ENCODE assay signal across 30 cellular contexts in genomic region chr10:3661271-3661670, GRCh38.
"Had no signal": no experiment of that assay in that cellular context is flagged by ENCODE, and none has a peak within 500 bp of the region (broad histone marks: within the 10 kb centered on the region; RNA-seq: fewer than 3 reads in every experiment).

No MANE protein-coding gene starts in this region.

- H3K27ac ChIP-seq: adrenal gland, body of pancreas, brain microvascular endothelial cell, breast epithelium, VCaP had no signal

- ATAC-seq: activated T-cell treated with anti-CD3 and anti-CD28 coated beads, Interleukin-2, amount 50 U/mL, for 72 hours; body of pancreas had no signal

- H3K27me3 ChIP-seq: adrenal gland, body of pancreas, brain microvascular endothelial cell, breast epithelium had no signal

- H3K4me3 ChIP-seq: adrenal gland, body of pancreas, breast epithelium had no signal

- FAIRE-seq: astrocyte, TTC549 had no signal

- H3K36me3 ChIP-seq: adrenal gland, brain microvascular endothelial cell, breast epithelium had no signal

- H3K9me3 ChIP-seq: adrenal gland, body of pancreas, breast epithelium had no signal

- DNase-seq: activated B cell treated with CpG ODN at 0.5 μM for 24 hours; activated CD4-positive, alpha-beta T cell treated with anti-CD3 and anti-CD28 coated beads for 4 hours; activated CD4-positive, alpha-beta T cell treated with anti-CD3 and anti-CD28 coated beads, Interleukin-2, amount 10 ng/mL, durations not matched to agents 24 days and 14 days; activated CD4-positive, alpha-beta T cell treated with anti-CD3 and anti-CD28 coated beads, Interleukin-2, amount 50 U/mL, for 1 hour; activated CD4-positive, alpha-beta T cell treated with anti-CD3 and anti-CD28 coated beads, Interleukin-2, amount 50 U/mL, for 4 hours; activated CD4-positive, CD25-positive, alpha-beta regulatory T cell treated with anti-CD3 and anti-CD28 coated beads, Interleukin-2, amount 50 U/mL, for 72 hours; activated CD8-positive, alpha-beta memory T cell treated with anti-CD3 and anti-CD28 coated beads, Interleukin-2, amount 50 U/mL, for 4 hours; activated effector memory CD4-positive, alpha-beta T cell treated with anti-CD3 and anti-CD28 coated beads, Interleukin-2, amount 50 U/mL, for 16 hours; activated gamma-delta T cell treated with Interleukin-2 at 50 U/mL for 16 hours; activated naive CD4-positive, alpha-beta T cell; activated naive CD4-positive, alpha-beta T cell treated with anti-CD3 and anti-CD28 coated beads for 36 hours; activated naive CD4-positive, alpha-beta T cell treated with anti-CD3 and anti-CD28 coated beads, Interleukin-2, amount 50 U/mL, for 16 hours; activated naive CD8-positive, alpha-beta T cell treated with anti-CD3 and anti-CD28 coated beads for 36 hours; activated T-cell treated with anti-CD3 and anti-CD28 coated beads for 4 hours; activated T-cell treated with anti-CD3 and anti-CD28 coated beads, Interleukin-2, amount 50 U/mL, for 1 hour; activated T-cell treated with anti-CD3 and anti-CD28 coated beads, Interleukin-2, amount 50 U/mL, for 4 hours; activated T-cell treated with anti-CD3 and anti-CD28 coated beads, Interleukin-2, amount 50 U/mL, for 72 hours; adrenal gland; amniotic stem cell; aorta; body of pancreas; brain microvascular endothelial cell; cerebellar nuclear complex; T-helper 1 cell; T-helper 2 cell; T-helper 9 cell had no signal

- H3K4me1 ChIP-seq: adrenal gland, breast epithelium had no signal
